ENCODE assay signal across 17 cellular contexts in the genomic region with DNA sequence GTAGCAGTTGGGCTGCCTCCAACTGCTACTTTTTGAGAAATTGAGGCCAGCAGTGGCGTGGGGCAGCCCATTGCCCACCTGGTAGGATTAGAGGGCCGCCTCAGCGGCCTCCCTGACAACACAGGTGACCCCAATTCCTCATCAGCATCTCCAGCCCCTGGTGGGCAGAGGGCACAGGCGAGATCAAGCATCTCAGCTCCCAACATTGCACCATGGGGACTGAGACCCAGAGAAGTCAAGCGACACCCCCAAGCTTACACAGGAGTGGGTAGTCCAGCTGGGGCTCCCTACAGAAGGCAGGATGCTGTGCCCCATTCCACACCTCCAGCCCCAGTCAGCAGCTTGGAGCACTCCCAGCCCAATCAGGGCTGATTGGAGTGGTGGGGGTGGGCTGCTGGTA. TPM values are rescaled to one million over a fixed set of nuclear protein-coding genes. Genes with fewer than 3 reads are reported as not detected.
DNase-seq lines count a peak whose midpoint lies in the region; ATAC-seq and TF ChIP-seq lines count a peak whose summit lies in the region.
"Had no signal": no experiment of that assay in that cellular context is flagged by ENCODE, and none has a peak within 500 bp of the region (broad histone marks: within the 10 kb centered on the region; RNA-seq: fewer than 3 reads in every experiment).

No MANE protein-coding gene starts in this region.

- no peak overlapping the region for H3K4me3 Mint-ChIP-seq in chondrocyte (ENCODE audit: unreplicated experiment)
- H3K4me3 Mint-ChIP-seq: CD4-positive, alpha-beta memory T cell had no signal

- H2AK5ac ChIP-seq in neuronal stem cell (ENCODE audit: low read depth, low read length), result peak overlapping the region; percentile 58

- H2AFZ ChIP-seq in neuronal stem cell (ENCODE audit: low read length), result no peak overlapping the region

- H3K4me1 ChIP-seq in NT2/D1 (ENCODE audit: insufficient read depth, insufficient read length), result peaks cover 10% of the 10 kb centered on the region
- peaks cover 3 to 5% of the 10 kb centered on the region in 2 donors for H3K4me1 ChIP-seq in neuronal stem cell (ENCODE audit: control insufficient read depth in 2 of 2, insufficient read depth in 1 of 2, low read depth in 1 of 2, low read length in 2 of 2)
- H3K4me1 ChIP-seq: Caco-2 had no signal

- ATAC-seq in HG02759 (IDR thresholded peaks at IDR 0.05; ENCODE audit: unreplicated experiment), result no peak
- ATAC-seq in HG03432 (IDR thresholded peaks at IDR 0.05; ENCODE audit: unreplicated experiment), result no peak

- H3K23ac ChIP-seq in neuronal stem cell (ENCODE audit: low read depth, low read length, poor library complexity), result peak overlapping the region; percentile 35

- H3K4me2 ChIP-seq in neuronal stem cell (ENCODE audit: insufficient read depth, low read length, poor library complexity, severe bottlenecking), result no peak overlapping the region

- H3K36me3 Mint-ChIP-seq in chondrocyte (ENCODE audit: low read depth), result no peaks in the 10 kb centered on the region
- H3K36me3 Mint-ChIP-seq: CD4-positive, alpha-beta memory T cell had no signal

- H2BK5ac ChIP-seq in neuronal stem cell (ENCODE audit: low read length), result peak overlapping the region; percentile 76

- H2BK15ac ChIP-seq in neuronal stem cell (ENCODE audit: low read length), result peak overlapping the region; percentile 35

- H3K18ac ChIP-seq in neuronal stem cell (ENCODE audit: low read length), result peak overlapping the region; percentile 66

- no peaks in the 10 kb centered on the region for H3K9me3 Mint-ChIP-seq in chondrocyte (ENCODE audit: low read depth)
- H3K9me3 Mint-ChIP-seq: CD4-positive, alpha-beta memory T cell had no signal

- H3K4me1 Mint-ChIP-seq in chondrocyte (ENCODE audit: low read depth), result peaks cover 9% of the 10 kb centered on the region
- H3K4me1 Mint-ChIP-seq: CD4-positive, alpha-beta memory T cell had no signal

- TF ChIP-seq CTCF in chondrocyte (IDR thresholded peaks at IDR 0.05), result no peak

- no CpG with 5 or more reads among the region's 5 CpGs for WGBS in neuronal stem cell (ENCODE audit: extremely low coverage in 2 of 2, insufficient read length in 2 of 2, insufficient replicate concordance in 1 of 2), 2 donors

- H3K27me3 Mint-ChIP-seq in chondrocyte (ENCODE audit: low read depth), result no peaks in the 10 kb centered on the region
- H3K27me3 Mint-ChIP-seq: CD4-positive, alpha-beta memory T cell had no signal

- no peak overlapping the region for H4K8ac ChIP-seq in neuronal stem cell (ENCODE audit: low read depth, low read length)

- H3K27ac Mint-ChIP-seq in chondrocyte (ENCODE audit: unreplicated experiment), result no peak overlapping the region
- H3K27ac Mint-ChIP-seq: CD4-positive, alpha-beta memory T cell had no signal

- no peaks in the 10 kb centered on the region for H3K79me1 ChIP-seq in neuronal stem cell (ENCODE audit: low read depth, low read length)

- H3K27ac ChIP-seq in neuronal stem cell (replicated peaks; ENCODE audit: low read length), result no peak overlapping the region

- H3K36me3 ChIP-seq in NT2/D1 (ENCODE audit: insufficient read depth, insufficient read length, low read length) (no peaks in the 10 kb centered on the region), neuronal stem cell (replicated peaks in 1 of 2; ENCODE audit: control insufficient read depth in 2 of 2, insufficient read depth in 2 of 2, low read length in 2 of 2) (no peaks in the 10 kb centered on the region)

- H3K9me3 ChIP-seq in NT2/D1 (ENCODE audit: insufficient read depth, low read length) (no peaks in the 10 kb centered on the region), neuronal stem cell (replicated peaks in 1 of 2; ENCODE audit: control insufficient read depth in 2 of 2, insufficient read depth in 1 of 2, low read depth in 1 of 2, low read length in 2 of 2) (no peaks in the 10 kb centered on the region)
- H3K9me3 ChIP-seq: Caco-2 had no signal

- H4K91ac ChIP-seq in neuronal stem cell (ENCODE audit: low read depth, low read length, poor library complexity), result no peak overlapping the region

- H3K9ac ChIP-seq in NT2/D1 (ENCODE audit: insufficient read length, low read depth), result peak overlapping the region; percentile 46
- no peak overlapping the region for H3K9ac ChIP-seq in neuronal stem cell (ENCODE audit: low read depth, low read length, poor library complexity)

- H3K27me3 ChIP-seq in NT2/D1 (ENCODE audit: insufficient read depth, insufficient read length), result no peaks in the 10 kb centered on the region
- peaks cover 0 to 3% (median 0%) of the 10 kb centered on the region in 3 experiments for H3K27me3 ChIP-seq in neuronal stem cell (ENCODE audit: control insufficient read depth in 3 of 3, insufficient read depth in 3 of 3, low read depth in 1 of 3, low read length in 3 of 3)

- H2BK12ac ChIP-seq in neuronal stem cell (ENCODE audit: low read length), result no peak overlapping the region

- no peak overlapping the region for H3K4ac ChIP-seq in neuronal stem cell (ENCODE audit: low read length)

- H3K4me3 ChIP-seq in NT2/D1 (ENCODE audit: insufficient read length, low read depth), result no peak overlapping the region
- no peak overlapping the region for H3K4me3 ChIP-seq in neuronal stem cell (ENCODE audit: low read length in 2 of 2)

- no peak overlapping the region for H2BK120ac ChIP-seq in neuronal stem cell (ENCODE audit: low read depth, low read length)

- no peak for DNase-seq in NT2/D1 (ENCODE audit: low read depth, low spot score)
- peak; percentile 55 for DNase-seq in chondrocyte (ENCODE audit: low spot score)
- DNase-seq in neuronal stem cell (ENCODE audit: low spot score), result no peak
- DNase-seq in RKO (ENCODE audit: low spot score), result no peak
- DNase-seq: C1 segment of cervical spinal cord; Caco-2; CD4-positive, alpha-beta memory T cell; DMS153; DND-41; GOT3; HCEC 1CT had no signal

- H3K14ac ChIP-seq in neuronal stem cell (ENCODE audit: low read length), result peak overlapping the region; percentile 76

RNA-seq across cellular contexts. Expression of gene H1-8, which starts 0.2 kb away (rescaled TPM):
- total RNA-seq in chondrocyte, result not detected in 3 replicates
- not detected for polyA plus RNA-seq in neuronal stem cell (2013, experiment 1 of 2)
- not detected for polyA plus RNA-seq in neuronal stem cell (2013, experiment 2 of 2)
- total RNA-seq: A172; A673; Caco-2; CD4-positive, alpha-beta memory T cell; H7 had no signal
- polyA plus RNA-seq: BJ; CD4-positive, alpha-beta memory T cell had no signal

RNA-seq across cellular contexts. Expression of gene RHO, which starts 14.3 kb away (rescaled TPM):
- not detected in 3 replicates for total RNA-seq in chondrocyte
- polyA plus RNA-seq in neuronal stem cell (2013, experiment 1 of 2), result 0.06 TPM
- polyA plus RNA-seq in neuronal stem cell (2013, experiment 2 of 2), result 0.01 TPM
- total RNA-seq: A172; A673; Caco-2; CD4-positive, alpha-beta memory T cell had no signal
- polyA plus RNA-seq: BJ; CD4-positive, alpha-beta memory T cell had no signal
